Comparison of ENCODE assay signal across 13 cellular contexts in the genomic region with DNA sequence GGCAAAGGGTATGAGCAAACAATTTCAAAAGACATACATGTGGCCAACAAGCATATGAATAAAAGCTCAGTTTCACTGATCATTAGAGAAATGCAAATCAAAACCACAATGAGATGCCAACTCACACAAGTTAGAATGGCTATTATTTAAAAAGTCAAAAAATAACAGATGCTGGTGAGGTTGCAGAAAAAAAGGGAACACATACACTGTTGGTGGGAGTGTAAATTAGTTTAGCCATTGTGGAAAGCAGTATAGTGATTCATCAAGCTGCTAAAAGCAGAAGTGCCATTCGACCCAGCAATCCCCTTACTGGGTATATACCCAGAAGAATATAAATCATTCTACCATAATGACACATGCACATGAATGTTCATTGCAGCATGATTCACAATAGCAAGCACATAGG.
DNase-seq lines count a peak whose midpoint lies in the region; ATAC-seq and FAIRE-seq lines count a peak whose summit lies in the region.
"Had no signal": no experiment of that assay in that cellular context is flagged by ENCODE, and none has a peak within 500 bp of the region (broad histone marks: within the 10 kb centered on the region; RNA-seq: fewer than 3 reads in every experiment).

No MANE protein-coding gene starts in this region.

- H3K4me3 Mint-ChIP-seq in stimulated activated effector memory CD8-positive, alpha-beta T cell treated with anti-CD3 and anti-CD28 coated beads, Interleukin-12 subunit alpha, Interleukin-12 subunit beta, amount 100 ng/mL, for 72 hours, result no peak overlapping the region

- DNase-seq in GM19239 (ENCODE audit: insufficient read length, low spot score), result no peak
- DNase-seq in SKM-1 (lab: John Stamatoyannopoulos, UW; ENCODE audit: unreplicated experiment), result peak; percentile 37
- no peak for DNase-seq in stimulated activated effector memory CD8-positive, alpha-beta T cell treated with anti-CD3 and anti-CD28 coated beads, Interleukin-12 subunit alpha, Interleukin-12 subunit beta, amount 100 ng/mL, for 72 hours (ENCODE audit: low spot score in 2 of 2)
- no peak for DNase-seq in AG20443 (ENCODE audit: low spot score)
- no peak for DNase-seq in NCI-H146 (lab: John Stamatoyannopoulos, UW)
- DNase-seq in NCI-H1092 (lab: John Stamatoyannopoulos, UW), result no peak
- DNase-seq: activated CD4-positive, alpha-beta T cell treated with anti-CD3 and anti-CD28 coated beads, Interleukin-2, amount 50 U/mL, for 4 hours; activated naive CD4-positive, alpha-beta T cell; NCI-H1417 treated with DMSO at 0.1 percent for 48 hours; NCI-H774; SW 1271 had no signal

- H3K4me1 Mint-ChIP-seq in stimulated activated effector memory CD8-positive, alpha-beta T cell treated with anti-CD3 and anti-CD28 coated beads, Interleukin-12 subunit alpha, Interleukin-12 subunit beta, amount 100 ng/mL, for 72 hours, result no peaks in the 10 kb centered on the region

- peak; percentile 77 for ATAC-seq in HG03378 (IDR thresholded peaks at IDR 0.05; ENCODE audit: unreplicated experiment)
- ATAC-seq in stimulated activated effector memory CD8-positive, alpha-beta T cell treated with anti-CD3 and anti-CD28 coated beads, Interleukin-12 subunit alpha, Interleukin-12 subunit beta, amount 100 ng/mL, for 72 hours, result peak; percentile 54

- FAIRE-seq in GM19239 (lab: Jason Lieb, UNC), result peak; percentile 54
- FAIRE-seq: endothelial cell of umbilical vein had no signal

- no peaks in the 10 kb centered on the region for H3K9me3 Mint-ChIP-seq in stimulated activated effector memory CD8-positive, alpha-beta T cell treated with anti-CD3 and anti-CD28 coated beads, Interleukin-12 subunit alpha, Interleukin-12 subunit beta, amount 100 ng/mL, for 72 hours

- H3K27ac Mint-ChIP-seq in stimulated activated effector memory CD8-positive, alpha-beta T cell treated with anti-CD3 and anti-CD28 coated beads, Interleukin-12 subunit alpha, Interleukin-12 subunit beta, amount 100 ng/mL, for 72 hours, result no peak overlapping the region

- H3K36me3 Mint-ChIP-seq in stimulated activated effector memory CD8-positive, alpha-beta T cell treated with anti-CD3 and anti-CD28 coated beads, Interleukin-12 subunit alpha, Interleukin-12 subunit beta, amount 100 ng/mL, for 72 hours, result no peaks in the 10 kb centered on the region
